ENCODE assay signal across 9 cellular contexts in the genomic region with DNA sequence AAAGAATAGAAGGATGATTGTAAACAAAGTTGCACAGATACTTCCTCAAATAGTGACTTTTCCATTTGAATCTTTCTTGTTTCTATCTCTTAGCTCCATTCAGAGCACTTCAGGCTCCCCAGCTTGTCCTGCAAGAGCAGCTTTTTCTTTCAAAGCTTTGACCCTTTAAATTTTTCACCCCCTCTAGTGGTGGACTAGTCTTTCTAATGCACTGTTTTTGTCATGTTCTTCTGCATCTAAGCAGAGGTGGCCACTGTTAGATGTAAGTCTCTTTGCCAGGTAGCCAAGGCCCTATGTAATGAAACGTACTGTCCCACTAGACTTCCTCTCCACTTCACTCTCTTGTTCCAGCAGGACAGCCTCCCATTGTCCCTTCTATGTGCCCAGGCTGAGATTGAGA.
DNase-seq lines count a peak whose midpoint lies in the region; ATAC-seq, FAIRE-seq and TF ChIP-seq lines count a peak whose summit lies in the region.
"Had no signal": no experiment of that assay in that cellular context is flagged by ENCODE, and none has a peak within 500 bp of the region (broad histone marks: within the 10 kb centered on the region; RNA-seq: fewer than 3 reads in every experiment).

No MANE protein-coding gene starts in this region.

- H3K79me2 ChIP-seq in KMS-11 (ENCODE audit: insufficient read depth, low read depth), result no peaks in the 10 kb centered on the region

- H4K20me1 ChIP-seq in KMS-11 (ENCODE audit: insufficient read depth), result no peaks in the 10 kb centered on the region

- H3K9me3 Mint-ChIP-seq in nephron progenitor cell, result peaks cover 24% of the 10 kb centered on the region

- TF ChIP-seq POLR2A in gastrocnemius medialis (IDR thresholded peaks at IDR 0.05), result no peak

- H3K27ac ChIP-seq in KMS-11 (no peak overlapping the region), gastrocnemius medialis (no peak overlapping the region)
- H3K27ac ChIP-seq in effector memory CD4-positive, alpha-beta T cell (ENCODE audit: insufficient read depth, low read length, poor library complexity, severe bottlenecking), result no peak overlapping the region

- H3K4me3 ChIP-seq in KMS-11 (IDR thresholded peaks at IDR 0.05; ENCODE audit: insufficient read depth, low read depth, low read length) (no peak overlapping the region), bronchial epithelial cell (ENCODE audit: low read depth, low read length) (no peak overlapping the region), gastrocnemius medialis (no peak overlapping the region)
- H3K4me3 ChIP-seq in effector memory CD4-positive, alpha-beta T cell (ENCODE audit: insufficient read depth, low read depth, low read length, poor library complexity, severe bottlenecking), result no peak overlapping the region

- H3K4me3 Mint-ChIP-seq in nephron progenitor cell, result no peak overlapping the region
- H3K4me3 Mint-ChIP-seq: dendritic cell treated with granulocyte-macrophage colony-stimulating factor and Interleukin-4, amounts not matched to agents 40 ng/mL and 50 ng/mL, for 4 days had no signal

- no peak for ATAC-seq in gastrocnemius medialis

- H3K4me1 ChIP-seq in KMS-11 (ENCODE audit: low read depth, poor library complexity, severe bottlenecking), result no peaks in the 10 kb centered on the region
- H3K4me1 ChIP-seq in effector memory CD4-positive, alpha-beta T cell (ENCODE audit: control insufficient read depth, insufficient read depth, low read length, poor library complexity, severe bottlenecking), result no peaks in the 10 kb centered on the region
- H3K4me1 ChIP-seq in gastrocnemius medialis, result no peaks in the 10 kb centered on the region

- no peak overlapping the region for H3K4me2 ChIP-seq in KMS-11

- no peak for FAIRE-seq in bronchial epithelial cell (lab: Jason Lieb, UNC)

- peaks cover 13% of the 10 kb centered on the region for H3K27me3 Mint-ChIP-seq in nephron progenitor cell (ENCODE audit: low read depth, poor library complexity)

- no peak overlapping the region for H3K9ac ChIP-seq in KMS-11

- DNase-seq in G401 (ENCODE audit: low spot score), result peak; percentile 7
- peak; percentile 50 for DNase-seq in bronchial epithelial cell (ENCODE audit: low read depth)
- no peak for DNase-seq in nephron progenitor cell
- DNase-seq in effector memory CD4-positive, alpha-beta T cell, result no peak
- no peak for DNase-seq in gastrocnemius medialis
- DNase-seq in Ammon's horn (ENCODE audit: low spot score), result no peak
- DNase-seq: NCI-H146 had no signal

- H3K4me1 Mint-ChIP-seq in nephron progenitor cell, result no peaks in the 10 kb centered on the region

- H3K36me3 ChIP-seq in KMS-11 (ENCODE audit: insufficient read depth), result no peaks in the 10 kb centered on the region
- no peaks in the 10 kb centered on the region for H3K36me3 ChIP-seq in bronchial epithelial cell (ENCODE audit: control insufficient read depth, insufficient read depth, low read length)
- H3K36me3 ChIP-seq in effector memory CD4-positive, alpha-beta T cell (ENCODE audit: control insufficient read depth, insufficient read depth, low read length), result no peaks in the 10 kb centered on the region
- H3K36me3 ChIP-seq in gastrocnemius medialis, result no peaks in the 10 kb centered on the region

- TF ChIP-seq CTCF in KMS-11 (conservative IDR thresholded peaks at IDR 0.05; ENCODE audit: low read depth, low read length), result peak; percentile 48
- TF ChIP-seq CTCF in bronchial epithelial cell (IDR thresholded peaks at IDR 0.05; ENCODE audit: insufficient read depth, low read length, severe bottlenecking), result peak; percentile 44
- peak; percentile 28 for TF ChIP-seq CTCF in nephron progenitor cell (IDR thresholded peaks at IDR 0.05)
- no peak for TF ChIP-seq CTCF in gastrocnemius medialis (IDR thresholded peaks at IDR 0.05 in 4 of 5, conservative IDR thresholded peaks at IDR 0.05 in 1 of 5)

- H3K9me3 ChIP-seq in effector memory CD4-positive, alpha-beta T cell (ENCODE audit: control insufficient read depth, low read length), result no peaks in the 10 kb centered on the region
- H3K9me3 ChIP-seq in gastrocnemius medialis, result no peaks in the 10 kb centered on the region

- H3K27me3 ChIP-seq in KMS-11 (ENCODE audit: insufficient read depth, low read depth) (no peaks in the 10 kb centered on the region), bronchial epithelial cell (ENCODE audit: control insufficient read depth, insufficient read depth, low read length) (no peaks in the 10 kb centered on the region), gastrocnemius medialis (no peaks in the 10 kb centered on the region)
- no peaks in the 10 kb centered on the region for H3K27me3 ChIP-seq in effector memory CD4-positive, alpha-beta T cell (replicated peaks; ENCODE audit: control insufficient read depth, insufficient read depth, low read length, poor library complexity, severe bottlenecking)

- peaks cover 11% of the 10 kb centered on the region for H3K36me3 Mint-ChIP-seq in nephron progenitor cell (ENCODE audit: low read depth)

- in situ Hi-C loops in G401 (cut with HindIII; ENCODE audit: low sequenced_read_pairs) (no loop called here), gastrocnemius medialis (cut with MboI; ENCODE audit: low sequenced_read_pairs in 4 of 4) (no loop called here)

- H2AFZ ChIP-seq in KMS-11 (ENCODE audit: low read depth), result no peak overlapping the region

- intact Hi-C loops in gastrocnemius medialis (cut with DNase I; ENCODE audit: low total_unique reads), result no loop called here

- H3K27ac Mint-ChIP-seq in nephron progenitor cell, result no peak overlapping the region
- H3K27ac Mint-ChIP-seq: dendritic cell treated with granulocyte-macrophage colony-stimulating factor and Interleukin-4, amounts not matched to agents 40 ng/mL and 50 ng/mL, for 4 days had no signal

Comparison
In these comparisons a context has a peak if more than half of its experiments do, and no peak if none do; other contexts are left out.
1. DNase-seq: peak in G401 (single experiment) and bronchial epithelial cell (single experiment); none in nephron progenitor cell (single experiment), effector memory CD4-positive, alpha-beta T cell (0 of 3), gastrocnemius medialis (0 of 2) and Ammon's horn (single experiment).
2. CTCF ChIP-seq: peak in KMS-11 (single experiment), bronchial epithelial cell (single experiment) and nephron progenitor cell (single experiment); none in gastrocnemius medialis (0 of 5).